Comparison of ENCODE assay signal across 1 cellular context in the genomic region with DNA sequence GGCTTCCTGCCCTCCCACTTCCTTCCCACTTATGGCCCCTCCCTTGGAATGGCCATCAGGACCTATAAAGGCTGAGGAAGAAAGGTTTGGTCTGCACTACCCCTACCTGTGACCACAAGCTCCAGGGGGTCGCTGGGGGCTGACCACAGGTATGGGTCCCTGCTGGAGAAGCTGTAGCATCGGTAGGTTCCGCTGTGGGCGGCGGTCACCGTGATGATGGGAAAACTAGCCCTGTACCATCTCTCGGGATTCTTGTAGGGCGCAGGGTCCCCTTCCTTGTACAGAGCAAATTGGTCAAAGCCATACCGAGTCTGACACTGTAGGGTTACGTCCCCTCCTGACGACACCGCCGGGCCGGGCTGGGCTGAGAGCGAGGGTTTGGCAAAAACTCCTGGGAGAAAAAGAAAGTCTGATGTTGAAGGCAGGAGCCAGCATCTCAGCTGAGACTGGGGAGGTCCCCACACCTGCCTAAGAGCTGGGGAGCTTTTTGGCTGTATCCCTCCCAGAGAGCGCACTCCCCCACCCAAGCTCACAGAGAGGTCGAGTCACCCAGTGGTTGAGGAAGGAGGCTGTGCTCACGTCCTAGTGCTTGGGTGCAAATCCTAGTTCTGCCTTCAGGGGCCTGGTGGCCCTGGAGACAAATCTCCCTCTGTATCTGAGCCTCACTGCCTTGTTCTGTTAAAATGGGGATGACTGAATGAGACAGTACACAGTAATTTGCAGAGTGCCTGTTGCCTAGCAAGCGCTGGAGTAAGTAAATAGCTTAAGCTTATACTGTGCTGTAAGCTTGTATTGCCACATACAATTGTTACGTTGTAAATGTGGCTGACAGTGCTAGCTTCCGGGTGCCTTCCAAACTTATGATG.
TF ChIP-seq lines count a peak whose summit lies in the region.

No MANE protein-coding gene starts in this region.

TF ChIP-seq in K562, 482 proteins besides CTCF, POLR2A, EP300 and RAD21 (continued from another document):
- TF ChIP-seq RNF219 (CRISPR knock-in tag; IDR thresholded peaks at IDR 0.05) (no peak), PCBP1 (IDR thresholded peaks at IDR 0.05; ENCODE audit: low read depth, low read length, poor library complexity, severe bottlenecking) (no peak), ZNF124 (CRISPR knock-in tag; IDR thresholded peaks at IDR 0.05) (no peak), KLF6 (CRISPR knock-in tag; IDR thresholded peaks at IDR 0.05; ENCODE audit: borderline replicate concordance) (no peak), MEF2D (tag; conservative IDR thresholded peaks at IDR 0.05; ENCODE audit: low read depth) (no peak), PREB (CRISPR knock-in tag; IDR thresholded peaks at IDR 0.05) (no peak), E2F1 (CRISPR knock-in tag; IDR thresholded peaks at IDR 0.05) (no peak), SIN3B (IDR thresholded peaks at IDR 0.05; ENCODE audit: low read depth) (no peak), ZBTB49 (CRISPR knock-in tag; IDR thresholded peaks at IDR 0.05; ENCODE audit: borderline replicate concordance) (no peak), PHF8 (IDR thresholded peaks at IDR 0.05; ENCODE audit: borderline replicate concordance, low read length) (peak; percentile 21; the same call in 1 of the 2 replicates), MAX (CRISPR knock-in tag; IDR thresholded peaks at IDR 0.05) (no peak), MAFF (IDR thresholded peaks at IDR 0.05; ENCODE audit: low read length) (no peak), KLF16 (IDR thresholded peaks at IDR 0.05) (no peak), SNIP1 (IDR thresholded peaks at IDR 0.05; ENCODE audit: low read depth) (no peak), CEBPB (tag; IDR thresholded peaks at IDR 0.05) (peak; percentile 84), ELF1 (tag; IDR thresholded peaks at IDR 0.05) (0 out of 2 replicates have a peak, but pooled peaks have one; percentile 29), SOX6 (IDR thresholded peaks at IDR 0.05) (no peak), TCF7L2 (IDR thresholded peaks at IDR 0.05; ENCODE audit: low read depth, low read length) (no peak), ETV1 (tag; conservative IDR thresholded peaks at IDR 0.05; ENCODE audit: low read depth) (0 out of 2 replicates have a peak, but pooled peaks have one; percentile 10), ZBTB7A (IDR thresholded peaks at IDR 0.05; ENCODE audit: borderline replicate concordance, control insufficient read depth, low read depth, low read length) (no peak), MIER1 (IDR thresholded peaks at IDR 0.05; ENCODE audit: low read depth) (no peak), ZBTB33 (CRISPR knock-in tag; IDR thresholded peaks at IDR 0.05) (no peak), SAP30 (IDR thresholded peaks at IDR 0.05; ENCODE audit: borderline replicate concordance, insufficient read depth, low read depth, low read length, poor library complexity, severe bottlenecking) (no peak), ARID4B (CRISPR knock-in tag; IDR thresholded peaks at IDR 0.05) (peak; percentile 62; the same call in 1 of the 2 replicates), RBM39 (optimal IDR thresholded peaks at IDR 0.05; ENCODE audit: low read depth, low read length) (no peak), NFATC3 (IDR thresholded peaks at IDR 0.05) (no peak)
- TF ChIP-seq, protein P1, sequence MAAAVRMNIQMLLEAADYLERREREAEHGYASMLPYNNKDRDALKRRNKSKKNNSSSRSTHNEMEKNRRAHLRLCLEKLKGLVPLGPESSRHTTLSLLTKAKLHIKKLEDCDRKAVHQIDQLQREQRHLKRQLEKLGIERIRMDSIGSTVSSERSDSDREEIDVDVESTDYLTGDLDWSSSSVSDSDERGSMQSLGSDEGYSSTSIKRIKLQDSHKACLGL (CRISPR knock-in tag; IDR thresholded peaks at IDR 0.05; ENCODE audit: borderline replicate concordance, poor library complexity, severe bottlenecking): no peak
- TF ChIP-seq, protein P2, sequence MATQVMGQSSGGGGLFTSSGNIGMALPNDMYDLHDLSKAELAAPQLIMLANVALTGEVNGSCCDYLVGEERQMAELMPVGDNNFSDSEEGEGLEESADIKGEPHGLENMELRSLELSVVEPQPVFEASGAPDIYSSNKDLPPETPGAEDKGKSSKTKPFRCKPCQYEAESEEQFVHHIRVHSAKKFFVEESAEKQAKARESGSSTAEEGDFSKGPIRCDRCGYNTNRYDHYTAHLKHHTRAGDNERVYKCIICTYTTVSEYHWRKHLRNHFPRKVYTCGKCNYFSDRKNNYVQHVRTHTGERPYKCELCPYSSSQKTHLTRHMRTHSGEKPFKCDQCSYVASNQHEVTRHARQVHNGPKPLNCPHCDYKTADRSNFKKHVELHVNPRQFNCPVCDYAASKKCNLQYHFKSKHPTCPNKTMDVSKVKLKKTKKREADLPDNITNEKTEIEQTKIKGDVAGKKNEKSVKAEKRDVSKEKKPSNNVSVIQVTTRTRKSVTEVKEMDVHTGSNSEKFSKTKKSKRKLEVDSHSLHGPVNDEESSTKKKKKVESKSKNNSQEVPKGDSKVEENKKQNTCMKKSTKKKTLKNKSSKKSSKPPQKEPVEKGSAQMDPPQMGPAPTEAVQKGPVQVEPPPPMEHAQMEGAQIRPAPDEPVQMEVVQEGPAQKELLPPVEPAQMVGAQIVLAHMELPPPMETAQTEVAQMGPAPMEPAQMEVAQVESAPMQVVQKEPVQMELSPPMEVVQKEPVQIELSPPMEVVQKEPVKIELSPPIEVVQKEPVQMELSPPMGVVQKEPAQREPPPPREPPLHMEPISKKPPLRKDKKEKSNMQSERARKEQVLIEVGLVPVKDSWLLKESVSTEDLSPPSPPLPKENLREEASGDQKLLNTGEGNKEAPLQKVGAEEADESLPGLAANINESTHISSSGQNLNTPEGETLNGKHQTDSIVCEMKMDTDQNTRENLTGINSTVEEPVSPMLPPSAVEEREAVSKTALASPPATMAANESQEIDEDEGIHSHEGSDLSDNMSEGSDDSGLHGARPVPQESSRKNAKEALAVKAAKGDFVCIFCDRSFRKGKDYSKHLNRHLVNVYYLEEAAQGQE (CRISPR knock-in tag; IDR thresholded peaks at IDR 0.05; ENCODE audit: low read depth): no peak
